In the genomic region with DNA sequence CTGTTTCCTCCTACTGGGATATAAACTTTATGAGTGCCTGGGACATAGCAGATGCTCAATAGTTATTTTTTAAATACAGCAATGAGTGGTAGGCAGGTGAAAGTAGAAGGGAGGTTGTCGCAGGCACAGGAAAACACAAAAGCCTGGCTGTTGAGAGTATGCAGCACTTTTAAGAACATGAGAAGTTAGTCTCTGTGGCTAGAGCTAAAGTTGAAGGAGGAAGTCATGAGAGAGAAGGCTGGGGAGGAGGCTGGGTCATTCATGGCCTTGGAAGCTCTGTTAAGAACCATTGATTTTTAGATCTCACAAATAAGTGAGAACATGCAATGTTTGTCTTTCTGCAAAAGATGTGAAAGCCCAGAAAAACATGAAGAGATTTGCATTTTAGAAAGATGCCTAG, we compare ENCODE assay signal across 20 cellular contexts.
DNase-seq lines count a peak whose midpoint lies in the region; ATAC-seq and TF ChIP-seq lines count a peak whose summit lies in the region.
"Had no signal": no experiment of that assay in that cellular context is flagged by ENCODE, and none has a peak within 500 bp of the region (broad histone marks: within the 10 kb centered on the region; RNA-seq: fewer than 3 reads in every experiment).

No MANE protein-coding gene starts in this region.

- H4K20me1 ChIP-seq in Loucy (ENCODE audit: insufficient read depth, low read length, poor library complexity, severe bottlenecking), result no peaks in the 10 kb centered on the region
- H4K20me1 ChIP-seq: BLaER1 treated with 17β-estradiol and CSF1 and Interleukin-3, amounts not matched to agents 10 nM and 100 nM had no signal

- CTCF ChIA-PET in CD4-positive, alpha-beta T cell (lab: Charles Lee), result no interaction called here

- no peaks in the 10 kb centered on the region for H3K27me3 ChIP-seq in CD4-positive, alpha-beta T cell (ENCODE audit: control insufficient read depth, insufficient read depth, low read length)
- H3K27me3 ChIP-seq in Loucy (ENCODE audit: insufficient read depth, low read length, poor library complexity, severe bottlenecking), result no peaks in the 10 kb centered on the region
- H3K27me3 ChIP-seq: BLaER1 treated with 17β-estradiol and CSF1 and Interleukin-3, amounts not matched to agents 10 nM and 100 nM had no signal

- intact Hi-C loops in CD4-positive, alpha-beta T cell (cut with DNase I, micrococcal nuclease), result no loop called here

- ATAC-seq in CD4-positive, alpha-beta T cell (ENCODE audit: poor library complexity), result no peak
- ATAC-seq in HG03521 (IDR thresholded peaks at IDR 0.05; ENCODE audit: unreplicated experiment), result no peak
- ATAC-seq: GM12878, GM23338, HepG2 had no signal

- H3K36me3 Mint-ChIP-seq in T-helper 1 cell treated with Interleukin-12 subunit alpha and Interleukin-12 subunit beta and Interleukin-4 antibody, amounts not matched to agents 30 μg/mL and 1 μg/mL, for 36 hours (ENCODE audit: low read depth), result peaks cover 3% of the 10 kb centered on the region
- H3K36me3 Mint-ChIP-seq in CD4-positive, alpha-beta T cell (ENCODE audit: low read depth), result no peaks in the 10 kb centered on the region

- no peaks in the 10 kb centered on the region for H3K9me2 ChIP-seq in Loucy (replicated peaks; ENCODE audit: low read depth, low read length)

- H3K4me1 Mint-ChIP-seq in T-helper 1 cell treated with Interleukin-12 subunit alpha and Interleukin-12 subunit beta and Interleukin-4 antibody, amounts not matched to agents 30 μg/mL and 1 μg/mL, for 36 hours (ENCODE audit: low read depth), result peaks cover 13% of the 10 kb centered on the region
- peaks cover 50% of the 10 kb centered on the region for H3K4me1 Mint-ChIP-seq in CD4-positive, alpha-beta T cell (ENCODE audit: low read depth)

- peak overlapping the region; percentile 5 for H3K27ac Mint-ChIP-seq in T-helper 1 cell treated with Interleukin-12 subunit alpha and Interleukin-12 subunit beta and Interleukin-4 antibody, amounts not matched to agents 30 μg/mL and 1 μg/mL, for 36 hours
- H3K27ac Mint-ChIP-seq in CD4-positive, alpha-beta T cell, result peak overlapping the region; percentile 16

- no peaks in the 10 kb centered on the region for H3K9me3 ChIP-seq in CD4-positive, alpha-beta T cell (ENCODE audit: control insufficient read depth, low read length)
- no peaks in the 10 kb centered on the region for H3K9me3 ChIP-seq in Loucy (ENCODE audit: insufficient read depth, low read depth, low read length)
- H3K9me3 ChIP-seq: BLaER1 treated with 17β-estradiol and CSF1 and Interleukin-3, amounts not matched to agents 10 nM and 100 nM; Caco-2 had no signal

- no peaks in the 10 kb centered on the region for H3K9me3 Mint-ChIP-seq in T-helper 1 cell treated with Interleukin-12 subunit alpha and Interleukin-12 subunit beta and Interleukin-4 antibody, amounts not matched to agents 30 μg/mL and 1 μg/mL, for 36 hours
- H3K9me3 Mint-ChIP-seq in CD4-positive, alpha-beta T cell, result no peaks in the 10 kb centered on the region
- H3K9me3 Mint-ChIP-seq: GM23338 had no signal

- no peak for TF ChIP-seq CTCF in CD4-positive, alpha-beta T cell (IDR thresholded peaks at IDR 0.05)
- no peak for TF ChIP-seq CTCF in Loucy (conservative IDR thresholded peaks at IDR 0.05; ENCODE audit: low read length)

- H3F3A ChIP-seq in Loucy (ENCODE audit: low read depth), result no peaks in the 10 kb centered on the region; the same call in 1 of the 2 replicates

- DNase-seq in T-helper 1 cell (no peak), globus pallidus (ENCODE audit: low spot score) (peak; percentile 18), cerebellar nuclear complex (lab: John Stamatoyannopoulos, UW) (no peak), COLO829 (ENCODE audit: low spot score) (no peak)
- DNase-seq in CD4-positive, alpha-beta T cell, result no peak
- DNase-seq: Caco-2, MM.1S, NCI-H2029, NCI-H2171 treated with DMSO at 0.1 percent for 48 hours, NCI-H510A, SHP77 treated with DMSO at 0.1 percent for 48 hours had no signal

- no peaks in the 10 kb centered on the region for H3K36me3 ChIP-seq in Loucy (ENCODE audit: insufficient read depth, low read length)
- H3K36me3 ChIP-seq: BLaER1 treated with 17β-estradiol and CSF1 and Interleukin-3, amounts not matched to agents 10 nM and 100 nM had no signal

- no peak overlapping the region for H3K4me3 ChIP-seq in Loucy (ENCODE audit: low read length, poor library complexity, severe bottlenecking)
- H3K4me3 ChIP-seq: BLaER1 treated with 17β-estradiol and CSF1 and Interleukin-3, amounts not matched to agents 10 nM and 100 nM; GM12878; GM23338 had no signal

- no peaks in the 10 kb centered on the region for H3K27me3 Mint-ChIP-seq in T-helper 1 cell treated with Interleukin-12 subunit alpha and Interleukin-12 subunit beta and Interleukin-4 antibody, amounts not matched to agents 30 μg/mL and 1 μg/mL, for 36 hours (ENCODE audit: low read depth)
- H3K27me3 Mint-ChIP-seq in CD4-positive, alpha-beta T cell, result no peaks in the 10 kb centered on the region

- POLR2A ChIA-PET in CD4-positive, alpha-beta T cell (lab: Charles Lee), result interaction anchor here (0.6 to 0.7 kb wide), 2 partner anchors 8 to 148 kb away, joined by 3 read pairs; a partner anchor contains a TSS

- peak overlapping the region; percentile 45 for H3K4me2 ChIP-seq in Loucy (ENCODE audit: low read depth, low read length, poor library complexity, severe bottlenecking)
- H3K4me2 ChIP-seq: GM23338, KMS-11 had no signal

- no peak overlapping the region for H2AFZ ChIP-seq in Loucy (ENCODE audit: low read length)

- no peak overlapping the region for H3K27ac ChIP-seq in CD4-positive, alpha-beta T cell (ENCODE audit: low read depth, low read length)
- H3K27ac ChIP-seq: 22Rv1; BLaER1 treated with 17β-estradiol and CSF1 and Interleukin-3, amounts not matched to agents 10 nM and 100 nM; KMS-11 had no signal

- no peak overlapping the region for H3K9ac ChIP-seq in Loucy (ENCODE audit: low read depth, low read length, poor library complexity, severe bottlenecking)
- H3K9ac ChIP-seq: BLaER1 treated with 17β-estradiol and CSF1 and Interleukin-3, amounts not matched to agents 10 nM and 100 nM; KMS-11 had no signal

- peaks cover 28% of the 10 kb centered on the region for H3K4me1 ChIP-seq in Loucy (ENCODE audit: insufficient read depth, low read length, poor library complexity, severe bottlenecking)
- H3K4me1 ChIP-seq: Caco-2 had no signal

- no peak overlapping the region for H3K4me3 Mint-ChIP-seq in T-helper 1 cell treated with Interleukin-12 subunit alpha and Interleukin-12 subunit beta and Interleukin-4 antibody, amounts not matched to agents 30 μg/mL and 1 μg/mL, for 36 hours
- peak overlapping the region; percentile 2 for H3K4me3 Mint-ChIP-seq in CD4-positive, alpha-beta T cell
- H3K4me3 Mint-ChIP-seq: GM23338 had no signal

- no peaks in the 10 kb centered on the region for H3K79me2 ChIP-seq in Loucy (ENCODE audit: insufficient read depth, low read length)
